Comparison of ENCODE assay signal across 8 cellular contexts in the genomic region with DNA sequence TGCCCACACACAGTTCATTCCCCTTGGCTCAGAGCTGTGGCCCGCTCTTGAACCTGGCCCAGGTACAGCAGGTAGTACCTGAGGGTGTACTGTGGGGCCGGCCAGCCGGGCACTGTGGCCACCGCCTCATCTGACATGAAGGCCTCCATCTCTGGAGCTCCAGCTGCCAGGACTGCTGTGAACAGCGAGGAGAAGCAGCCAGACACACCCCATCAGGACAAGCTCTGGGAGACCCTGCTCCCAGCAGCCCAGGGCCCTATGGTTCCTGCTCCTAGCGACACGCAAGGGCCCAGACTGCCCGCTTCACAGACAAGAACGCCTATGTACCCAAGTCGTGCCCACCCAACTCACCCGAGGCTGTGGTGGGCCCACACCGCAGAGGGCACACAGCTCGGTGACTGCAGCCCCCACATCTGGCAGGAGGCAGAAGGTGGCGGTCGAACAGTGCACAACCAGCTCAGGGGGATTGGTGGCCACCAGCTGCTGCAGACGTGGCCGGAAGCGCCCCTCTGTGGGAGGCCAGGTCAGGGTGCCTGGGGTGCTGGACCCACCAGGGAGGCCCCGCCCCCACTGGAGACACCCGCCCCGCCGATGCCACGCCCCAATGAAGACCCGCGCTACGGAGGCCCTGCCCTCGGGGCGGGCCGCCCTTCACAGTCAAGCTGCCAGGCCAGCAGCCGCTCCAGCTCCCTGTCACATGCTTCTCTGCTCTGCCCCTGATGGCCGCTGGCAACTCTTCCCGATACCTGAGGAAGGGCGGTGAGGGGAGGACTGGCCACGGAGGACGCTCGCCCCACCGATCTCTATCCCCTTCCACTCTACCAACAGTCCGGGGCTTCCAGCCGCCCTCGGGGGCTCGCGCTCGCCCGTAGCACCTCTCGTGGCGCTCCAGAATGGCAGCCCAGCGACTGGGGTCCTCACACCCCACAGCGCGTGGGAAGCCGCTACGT. TPM values are rescaled to one million over a fixed set of nuclear protein-coding genes. Genes with fewer than 3 reads are reported as not detected.
DNase-seq lines count a peak whose midpoint lies in the region; ATAC-seq and TF ChIP-seq lines count a peak whose summit lies in the region.

No MANE protein-coding gene starts in this region.

- peak overlapping the region; percentile 81 for H3K4me3 Mint-ChIP-seq in natural killer cell treated with Interleukin-12 subunit alpha and Interleukin-12 subunit beta and Interleukin-15 and Interleukin-18, amount 100 ng/mL, for 72 hours

- H3K36me3 Mint-ChIP-seq in natural killer cell treated with Interleukin-12 subunit alpha and Interleukin-12 subunit beta and Interleukin-15 and Interleukin-18, amount 100 ng/mL, for 72 hours: no peaks in the 10 kb centered on the region

- H3K4me1 Mint-ChIP-seq in natural killer cell treated with Interleukin-12 subunit alpha and Interleukin-12 subunit beta and Interleukin-15 and Interleukin-18, amount 100 ng/mL, for 72 hours (ENCODE audit: low read depth in 2 of 2): peaks cover 13 to 17% of the 10 kb centered on the region in 2 donors

- TF ChIP-seq EP300 in transverse colon (IDR thresholded peaks at IDR 0.05; ENCODE audit: low read depth): no peak

- H3K9me3 ChIP-seq in transverse colon: no peaks in the 10 kb centered on the region

- intact Hi-C loops in transverse colon (cut with DNase I; ENCODE audit: low total_unique reads): no loop called here

- DNase-seq in AML-193 (lab: John Stamatoyannopoulos, UW): peak; percentile 32 to 48
- peak; percentile 60 for DNase-seq in NCI-H446 treated with DMSO at 0.1 percent for 48 hours (lab: John Stamatoyannopoulos, UW)
- DNase-seq in activated CD8-positive, alpha-beta memory T cell treated with anti-CD3 and anti-CD28 coated beads, Interleukin-2, amount 50 U/mL, for 48 hours: peak; percentile 84
- DNase-seq in fibroblast of peridontal ligament (ENCODE audit: extremely low read depth): peak; percentile 44
- no peak for DNase-seq in natural killer cell treated with Interleukin-12 subunit alpha and Interleukin-12 subunit beta and Interleukin-15 and Interleukin-18, amount 100 ng/mL, for 72 hours (ENCODE audit: low spot score)
- DNase-seq in transverse colon: peak; percentile 74

- H3K27ac ChIP-seq in transverse colon: peak overlapping the region; percentile 91 to 96 (median 95)

- no peaks in the 10 kb centered on the region for H3K9me3 Mint-ChIP-seq in natural killer cell treated with Interleukin-12 subunit alpha and Interleukin-12 subunit beta and Interleukin-15 and Interleukin-18, amount 100 ng/mL, for 72 hours

- peak; percentile 5 for TF ChIP-seq POLR2A in transverse colon (IDR thresholded peaks at IDR 0.05)

- ATAC-seq in GM21423 (IDR thresholded peaks at IDR 0.05; ENCODE audit: unreplicated experiment) (peak; percentile 4), GM19467 (IDR thresholded peaks at IDR 0.05; ENCODE audit: unreplicated experiment) (no peak)
- ATAC-seq in natural killer cell treated with Interleukin-12 subunit alpha and Interleukin-12 subunit beta and Interleukin-15 and Interleukin-18, amount 100 ng/mL, for 72 hours: peak; percentile 7 to 28

- H3K27me3 ChIP-seq in transverse colon: no peaks in the 10 kb centered on the region

- no peaks in the 10 kb centered on the region for H3K27me3 Mint-ChIP-seq in natural killer cell treated with Interleukin-12 subunit alpha and Interleukin-12 subunit beta and Interleukin-15 and Interleukin-18, amount 100 ng/mL, for 72 hours

- peaks cover 0 to 9% (median 0%) of the 10 kb centered on the region in 4 donors for H3K36me3 ChIP-seq in transverse colon

- peaks cover 45 to 83% (median 64%) of the 10 kb centered on the region in 4 donors for H3K4me1 ChIP-seq in transverse colon

- 29% methylated on average over 35 of the region's 51 CpGs; no CpG with 5 or more reads in 1 of the 2 donors for WGBS in transverse colon (ENCODE audit: low coverage in 1 of 2), 2 donors

- H3K27ac Mint-ChIP-seq in natural killer cell treated with Interleukin-12 subunit alpha and Interleukin-12 subunit beta and Interleukin-15 and Interleukin-18, amount 100 ng/mL, for 72 hours: no peak overlapping the region

- in situ Hi-C loops in transverse colon (cut with MboI; ENCODE audit: low pct_ligation_motif_present in 1 of 4, low pct_unique_long_range_greater_than_20kb in 1 of 4, low sequenced_read_pairs in 3 of 4): no loop called here

- H3K4me3 ChIP-seq in transverse colon: peak overlapping the region; percentile 25 to 81 (median 49)

- TF ChIP-seq CTCF in transverse colon (IDR thresholded peaks at IDR 0.05): no peak

RNA-seq across cellular contexts. Expression of gene STUB1, which starts 1.1 kb away (rescaled TPM):
- 100 to 1,000 TPM in 1 of 2 donors, 10 to 100 TPM in 1; 95.0 to 172 TPM for total RNA-seq in natural killer cell treated with Interleukin-12 subunit alpha and Interleukin-12 subunit beta and Interleukin-15 and Interleukin-18, amount 100 ng/mL, for 72 hours
- 100 to 1,000 TPM in 3 of 4 donors, 10 to 100 TPM in 1; 51.9 to 190 (median 134) TPM for total RNA-seq in transverse colon

RNA-seq across cellular contexts. Expression of gene RHBDL1, which starts 3.7 kb away (rescaled TPM):
- total RNA-seq in natural killer cell treated with Interleukin-12 subunit alpha and Interleukin-12 subunit beta and Interleukin-15 and Interleukin-18, amount 100 ng/mL, for 72 hours: 1 to 10 TPM; 1.0 to 1.5 TPM
- 10 to 100 TPM in 2 of 4 donors, 1 to 10 TPM in 2; 1.8 to 39.3 (median 8.1) TPM for total RNA-seq in transverse colon

RNA-seq across cellular contexts. Expression of gene JMJD8, which starts 5.0 kb away (rescaled TPM):
- total RNA-seq in natural killer cell treated with Interleukin-12 subunit alpha and Interleukin-12 subunit beta and Interleukin-15 and Interleukin-18, amount 100 ng/mL, for 72 hours: 10 to 100 TPM; 31.2 to 53.4 TPM
- 100 to 1,000 TPM in 1 of 4 donors, 10 to 100 TPM in 3; 40.0 to 261 (median 58.6) TPM for total RNA-seq in transverse colon

RNA-seq across cellular contexts. Expression of gene WDR24, which starts 11.1 kb away (rescaled TPM):
- 10 to 100 TPM; 15.7 to 25.0 TPM for total RNA-seq in natural killer cell treated with Interleukin-12 subunit alpha and Interleukin-12 subunit beta and Interleukin-15 and Interleukin-18, amount 100 ng/mL, for 72 hours
- total RNA-seq in transverse colon: 10 to 100 TPM in 2 of 4 donors, 1 to 10 TPM in 2; 3.4 to 15.3 (median 10.0) TPM

RNA-seq across cellular contexts. Expression of gene RHOT2, which starts 11.2 kb away (rescaled TPM):
- total RNA-seq in natural killer cell treated with Interleukin-12 subunit alpha and Interleukin-12 subunit beta and Interleukin-15 and Interleukin-18, amount 100 ng/mL, for 72 hours: 100 to 1,000 TPM; 171 to 259 TPM
- total RNA-seq in transverse colon: 100 to 1,000 TPM; 133 to 386 (median 259) TPM
